ENCODE assay signal across 20 cellular contexts in the genomic region with DNA sequence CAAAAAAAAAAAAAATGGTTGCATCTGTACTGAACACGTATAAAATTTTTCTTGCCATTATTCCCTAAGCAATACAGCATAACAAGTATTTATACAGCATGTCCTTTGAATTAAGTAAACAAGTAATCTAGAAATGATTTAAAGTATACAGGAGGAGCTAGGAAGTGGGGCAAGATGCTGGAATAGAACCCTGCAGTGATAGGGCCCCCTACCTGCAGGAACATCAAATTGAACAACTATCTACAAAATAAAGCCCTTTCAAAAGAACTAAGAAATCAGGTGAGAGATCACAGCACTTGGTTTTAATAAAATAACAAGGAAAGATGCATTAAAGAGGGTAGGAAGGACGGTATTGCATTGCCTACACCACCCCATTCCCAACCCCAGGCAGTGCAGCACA. TPM values are rescaled to one million over a fixed set of nuclear protein-coding genes. Genes with fewer than 3 reads are reported as not detected.
DNase-seq lines count a peak whose midpoint lies in the region; ATAC-seq and TF ChIP-seq lines count a peak whose summit lies in the region.
"Had no signal": no experiment of that assay in that cellular context is flagged by ENCODE, and none has a peak within 500 bp of the region (broad histone marks: within the 10 kb centered on the region; RNA-seq: fewer than 3 reads in every experiment).

No MANE protein-coding gene starts in this region.

- TF ChIP-seq CTCF in 22Rv1 (IDR thresholded peaks at IDR 0.05) (peak; percentile 4; the same call in 1 of the 2 replicates), GM23338 (conservative IDR thresholded peaks at IDR 0.05; ENCODE audit: low read depth in 2 of 2) (peak; percentile 45 to 53), PC-3 (conservative IDR thresholded peaks at IDR 0.05; ENCODE audit: low read depth, low read length) (peak; percentile 53), epithelial cell of esophagus (IDR thresholded peaks at IDR 0.05; ENCODE audit: insufficient read depth, low read depth, low read length, missing control alignments) (peak; percentile 17), prostate gland (IDR thresholded peaks at IDR 0.05) (no peak)

- H3K36me3 ChIP-seq in GM23338 (ENCODE audit: insufficient read depth) (no peaks in the 10 kb centered on the region), PC-3 (ENCODE audit: low read depth, low read length) (no peaks in the 10 kb centered on the region), prostate gland (no peaks in the 10 kb centered on the region), Karpas-422 (ENCODE audit: insufficient read depth, low read length) (no peaks in the 10 kb centered on the region), MG63 (no peaks in the 10 kb centered on the region)
- H3K36me3 ChIP-seq: HAP-1 had no signal

- H3K9me3 Mint-ChIP-seq in GM23338: no peaks in the 10 kb centered on the region

- 75% methylated on average over 2 of the region's 2 CpGs for WGBS in prostate gland

- POLR2A ChIA-PET in PC-3 (lab: Charles Lee; ENCODE audit: unreplicated experiment): no interaction called here

- H3K4me1 ChIP-seq in GM23338 (ENCODE audit: insufficient read depth): no peaks in the 10 kb centered on the region
- no peaks in the 10 kb centered on the region for H3K4me1 ChIP-seq in PC-3 (ENCODE audit: insufficient read depth, low read length)
- H3K4me1 ChIP-seq in prostate gland (replicated peaks): no peaks in the 10 kb centered on the region
- no peaks in the 10 kb centered on the region for H3K4me1 ChIP-seq in Karpas-422 (ENCODE audit: low read length)
- H3K4me1 ChIP-seq: A549, HAP-1 had no signal

- H3K27me3 ChIP-seq in GM23338 (ENCODE audit: insufficient read depth) (no peaks in the 10 kb centered on the region), PC-3 (ENCODE audit: low read length) (peaks cover 5% of the 10 kb centered on the region; the same call in 1 of the 2 replicates), prostate gland (replicated peaks; ENCODE audit: insufficient read depth) (no peaks in the 10 kb centered on the region), Karpas-422 (ENCODE audit: low read length) (peaks cover 4% of the 10 kb centered on the region; the same call in 1 of the 2 replicates), MG63 (no peaks in the 10 kb centered on the region)

- peak; percentile 18 for DNase-seq in GM23338 (ENCODE audit: low spot score)
- no peak for DNase-seq in PC-3
- DNase-seq in epithelial cell of esophagus (ENCODE audit: low read depth): peak; percentile 24
- no peak for DNase-seq in prostate gland (ENCODE audit: low spot score)
- no peak for DNase-seq in Karpas-422
- no peak for DNase-seq in GM03348 (ENCODE audit: low spot score)
- DNase-seq in MG63: no peak
- DNase-seq: CD8-positive, alpha-beta T cell; MV-4-11; NCI-H146; NCI-H2081 treated with DMSO at 0.1 percent for 48 hours; NCI-H524; T-helper 1 cell had no signal

- no peak for ATAC-seq in GM23338
- ATAC-seq in PC-3: no peak
- ATAC-seq: A549; CD8-positive, alpha-beta T cell had no signal

- CTCF ChIA-PET in PC-3 (lab: Charles Lee): no interaction called here

- no peaks in the 10 kb centered on the region for H3K36me3 Mint-ChIP-seq in GM23338 (ENCODE audit: low read depth)

- H2AFZ ChIP-seq in GM23338 (no peak overlapping the region), PC-3 (ENCODE audit: low read length) (no peak overlapping the region), Karpas-422 (ENCODE audit: low read length) (no peak overlapping the region)

- no peak overlapping the region for H3K9ac ChIP-seq in PC-3 (ENCODE audit: low read length)
- H3K9ac ChIP-seq in Karpas-422 (ENCODE audit: low read length): no peak overlapping the region
- H3K9ac ChIP-seq: KMS-11 had no signal

- H3K9me3 ChIP-seq in PC-3 (ENCODE audit: low read length) (no peaks in the 10 kb centered on the region), prostate gland (no peaks in the 10 kb centered on the region), Karpas-422 (ENCODE audit: low read length) (no peaks in the 10 kb centered on the region), MG63 (no peaks in the 10 kb centered on the region)
- H3K9me3 ChIP-seq: A549, HAP-1 had no signal

- no peaks in the 10 kb centered on the region for H3K79me2 ChIP-seq in GM23338 (replicated peaks; ENCODE audit: insufficient read depth)
- H3K79me2 ChIP-seq in PC-3 (ENCODE audit: low read length): no peaks in the 10 kb centered on the region
- H3K79me2 ChIP-seq in Karpas-422 (ENCODE audit: low read length): no peaks in the 10 kb centered on the region

- no peaks in the 10 kb centered on the region for H3K27me3 Mint-ChIP-seq in GM23338 (ENCODE audit: insufficient read depth, low read depth, poor library complexity)

- BruUV-seq in PC-3 (replicated peaks; lab: Mats Ljungman, UMichigan): no TSS peak

- H4K20me1 ChIP-seq in GM23338 (replicated peaks; ENCODE audit: insufficient read depth) (no peaks in the 10 kb centered on the region), PC-3 (ENCODE audit: low read length) (no peaks in the 10 kb centered on the region), Karpas-422 (ENCODE audit: insufficient read depth, low read depth, low read length) (no peaks in the 10 kb centered on the region)

- intact Hi-C loops in PC-3 (cut with micrococcal nuclease): no loop called here
- intact Hi-C loops in prostate gland (cut with DNase I): no loop called here

- H3K4me1 Mint-ChIP-seq in GM23338: peaks cover 3% of the 10 kb centered on the region; the same call in 1 of the 3 replicates

- H3K4me2 ChIP-seq in GM23338 (no peak overlapping the region), PC-3 (ENCODE audit: low read length) (no peak overlapping the region), Karpas-422 (ENCODE audit: low read depth, low read length, poor library complexity, severe bottlenecking) (no peak overlapping the region)
- H3K4me2 ChIP-seq: A549, KMS-11 had no signal

- H3K27ac ChIP-seq in 22Rv1 (no peak overlapping the region), GM23338 (ENCODE audit: low read depth) (no peak overlapping the region), PC-3 (ENCODE audit: low read length) (no peak overlapping the region), prostate gland (no peak overlapping the region), Karpas-422 (ENCODE audit: low read length) (no peak overlapping the region)
- H3K27ac ChIP-seq: A549, HL-60, KMS-11 had no signal

- H3F3A ChIP-seq in GM23338 (replicated peaks; ENCODE audit: low read depth) (no peaks in the 10 kb centered on the region), PC-3 (ENCODE audit: low read length, unreplicated experiment) (no peaks in the 10 kb centered on the region)

- no peak overlapping the region for H3K27ac Mint-ChIP-seq in GM23338
- H3K27ac Mint-ChIP-seq: CD8-positive, alpha-beta T cell had no signal

- TF ChIP-seq POLR2A in prostate gland (IDR thresholded peaks at IDR 0.05): no peak

- H3K4me3 ChIP-seq in GM23338 (no peak overlapping the region), PC-3 (ENCODE audit: low read length) (no peak overlapping the region), epithelial cell of esophagus (ENCODE audit: low read length) (no peak overlapping the region), prostate gland (no peak overlapping the region), Karpas-422 (ENCODE audit: low read length) (no peak overlapping the region), MG63 (no peak overlapping the region)
- H3K4me3 ChIP-seq: A549, HAP-1 had no signal

- no peak overlapping the region for H3K4me3 Mint-ChIP-seq in GM23338
- H3K4me3 Mint-ChIP-seq: CD8-positive, alpha-beta T cell had no signal

- H3K9me2 ChIP-seq in GM23338 (ENCODE audit: insufficient read depth) (no peaks in the 10 kb centered on the region), PC-3 (replicated peaks; ENCODE audit: low read length) (no peaks in the 10 kb centered on the region), Karpas-422 (replicated peaks; ENCODE audit: insufficient read depth, low read length) (no peaks in the 10 kb centered on the region)

TF ChIP-seq in GM23338, 12 proteins besides CTCF, POLR2A, EP300 and RAD21 (continues in another document):
- TF ChIP-seq STAT1 (IDR thresholded peaks at IDR 0.05; ENCODE audit: unreplicated experiment): no peak
- TF ChIP-seq EZH2 (IDR thresholded peaks at IDR 0.05; ENCODE audit: low read depth, unreplicated experiment): no peak
- no peak for TF ChIP-seq ZNF114 (CRISPR knock-in tag; IDR thresholded peaks at IDR 0.05)
- no peak for TF ChIP-seq ZNF331 (CRISPR knock-in tag; IDR thresholded peaks at IDR 0.05; ENCODE audit: low read depth)
- no peak for TF ChIP-seq ETS1 (IDR thresholded peaks at IDR 0.05)
- TF ChIP-seq NANOG (IDR thresholded peaks at IDR 0.05; ENCODE audit: borderline replicate concordance): no peak
- TF ChIP-seq CREB1 (CRISPR knock-in tag; IDR thresholded peaks at IDR 0.05; ENCODE audit: low read depth): no peak
- no peak for TF ChIP-seq JUNB (IDR thresholded peaks at IDR 0.05; ENCODE audit: unreplicated experiment)

RNA-seq across cellular contexts. Expression of gene TSHB, which starts 10.9 kb away (rescaled TPM):
- total RNA-seq in GM23338 (2014; rRNA removed; shearing (Covaris generic)): not detected in 2 replicates
- not detected in 2 replicates for polyA plus RNA-seq in GM23338 (2016; fragmentation: Nextera tagmentation; extraction: Ambion mirVana)
- total RNA-seq in PC-3 (2014; rRNA removed): not detected in 2 replicates
- total RNA-seq in prostate gland: not detected
- not detected in 2 replicates for total RNA-seq in Karpas-422 (2014; rRNA removed; shearing (Covaris generic); ENCODE audit: low replicate concordance)
- total RNA-seq in MG63 (2014; rRNA removed; shearing (Covaris generic); ENCODE audit: low replicate concordance): not detected in 2 replicates
- total RNA-seq: CD8-positive, alpha-beta T cell; Daoy; SK-MEL-5 had no signal
- polyA plus RNA-seq: A549 had no signal

RNA-seq across cellular contexts. Expression of gene TSPAN2, which starts 48.8 kb away (rescaled TPM):
- 11.8 and 15.0 TPM in 2 replicates for total RNA-seq in GM23338 (2014; rRNA removed; shearing (Covaris generic))
- 9.4 and 11.2 TPM in 2 replicates for polyA plus RNA-seq in GM23338 (2016; fragmentation: Nextera tagmentation; extraction: Ambion mirVana)
- total RNA-seq in PC-3 (2014; rRNA removed): 1.3 and 1.7 TPM in 2 replicates
- 10 to 100 TPM in 1 of 2 donors, 1 to 10 TPM in 1; 6.9 to 11.3 TPM for total RNA-seq in prostate gland
- not detected in 2 replicates for total RNA-seq in Karpas-422 (2014; rRNA removed; shearing (Covaris generic); ENCODE audit: low replicate concordance)
- total RNA-seq in MG63 (2014; rRNA removed; shearing (Covaris generic); ENCODE audit: low replicate concordance): 0.17 and 1.0 TPM in 2 replicates
- total RNA-seq: SK-MEL-5 had no signal

Comparison
In these comparisons a context has a peak if more than half of its experiments do, and no peak if none do; other contexts are left out.
1. CTCF ChIP-seq: peak in 22Rv1 (single experiment), GM23338 (2 of 2), PC-3 (single experiment) and epithelial cell of esophagus (single experiment); none in prostate gland (0 of 4).
2. DNase-seq: peak in GM23338 (single experiment) and epithelial cell of esophagus (single experiment); none in PC-3 (single experiment), prostate gland (single experiment), Karpas-422 (single experiment), GM03348 (single experiment) and MG63 (single experiment).